1 cellular context compared by ENCODE assay signal in genomic region chr14:104826858-104827172, GRCh38.
TF ChIP-seq lines count a peak whose summit lies in the region.

No MANE protein-coding gene starts in this region.

TF ChIP-seq in HEK293, 187 proteins besides CTCF, POLR2A, EP300 and RAD21 (continued from another document):
- TF ChIP-seq ZNF518A (tag by site-specific recombination; conservative IDR thresholded peaks at IDR 0.05; ENCODE audit: low read depth), result no peak
- TF ChIP-seq BCL11A (tag by site-specific recombination; IDR thresholded peaks at IDR 0.05; ENCODE audit: low read depth), result no peak
